ENCODE assay signal across 1 cellular context in the genomic region with DNA sequence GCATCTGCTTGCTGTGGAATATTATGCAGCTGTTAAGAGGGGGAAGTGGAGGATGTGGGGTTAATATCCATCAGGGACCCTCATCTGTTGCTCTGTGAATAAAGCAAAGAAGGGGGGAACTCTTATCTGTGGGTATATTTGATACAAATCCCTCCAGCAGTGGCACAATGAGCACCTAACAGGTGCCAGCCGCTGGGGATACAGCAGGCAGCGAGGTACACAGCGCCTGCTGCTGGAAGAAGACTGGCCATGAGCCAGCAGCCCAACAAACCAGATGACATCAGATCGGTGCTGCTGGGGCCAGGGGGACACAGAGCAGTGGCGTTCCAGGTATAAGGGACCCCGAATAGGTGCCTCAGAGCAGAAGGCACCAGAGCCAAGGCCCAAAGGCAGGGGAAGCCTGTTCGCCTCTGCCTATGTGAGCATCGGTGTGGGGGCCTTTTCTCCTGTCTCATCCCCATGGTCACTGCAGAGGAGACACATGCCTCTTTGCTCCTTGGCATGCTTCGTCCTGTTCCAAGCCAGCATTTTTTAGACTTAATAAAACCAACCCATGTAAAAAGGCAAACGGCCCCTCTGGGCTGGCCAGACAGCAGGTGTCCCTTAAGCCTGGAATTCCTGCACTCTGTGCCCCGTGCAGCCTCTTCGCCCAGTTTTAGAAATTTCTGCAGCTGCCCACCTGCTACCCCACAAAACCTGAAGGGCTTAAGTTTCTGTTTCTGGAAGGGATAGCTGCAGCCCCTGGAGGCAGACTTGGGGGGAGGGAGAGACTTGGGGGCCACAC.
A peak's percentile ranks its signal among the peaks of the same experiment; 100 is the strongest.
TF ChIP-seq lines count a peak whose summit lies in the region.

No MANE protein-coding gene starts in this region.

TF ChIP-seq in HepG2, 621 proteins besides CTCF, POLR2A, EP300 and RAD21 (continued from another document):
- TF ChIP-seq CCDC6 (CRISPR knock-in tag; IDR thresholded peaks at IDR 0.05) (no peak), SRSF1 (optimal IDR thresholded peaks at IDR 0.05; ENCODE audit: low read depth, low read length) (no peak), ZBTB33 (CRISPR knock-in tag; IDR thresholded peaks at IDR 0.05) (peak; percentile 85), ZNF235 (CRISPR knock-in tag; IDR thresholded peaks at IDR 0.05; ENCODE audit: borderline replicate concordance) (no peak), ZBTB49 (CRISPR knock-in tag; IDR thresholded peaks at IDR 0.05; ENCODE audit: borderline replicate concordance) (no peak), CREB1 (IDR thresholded peaks at IDR 0.05) (no peak), CREB1 (CRISPR knock-in tag; IDR thresholded peaks at IDR 0.05) (no peak), SAP130 (CRISPR knock-in tag; IDR thresholded peaks at IDR 0.05; ENCODE audit: low read depth) (no peak), KMT2B (CRISPR knock-in tag; IDR thresholded peaks at IDR 0.05) (0 out of 2 replicates have a peak, but pooled peaks have one; percentile 11)
